26 cellular contexts compared by ENCODE assay signal in genomic region chr12:24808651-24809050, GRCh38.
"Had no signal": no experiment of that assay in that cellular context is flagged by ENCODE, and none has a peak within 500 bp of the region (broad histone marks: within the 10 kb centered on the region; RNA-seq: fewer than 3 reads in every experiment).

No MANE protein-coding gene starts in this region.

- H3K4me3 ChIP-seq: pancreas, prostate gland, right lobe of liver, sigmoid colon, suprapubic skin, testis, tibial artery, transverse colon, upper lobe of right lung, uterus had no signal

- ATAC-seq: naive thymus-derived CD8-positive, alpha-beta T cell; natural killer cell treated with Interleukin-12 subunit alpha and Interleukin-12 subunit beta and Interleukin-15 and Interleukin-18, amount 100 ng/mL, for 72 hours; pancreas; right cardiac atrium; right lobe of liver; stimulated activated memory B cell treated with anti-CD40 and anti-IgM and Interleukin-4, amounts not matched to agents 10 μg/mL and 1 μg/mL and 100 μg/mL, for 72 hours; stimulated activated naive CD8-positive, alpha-beta T cell treated with anti-CD3 and anti-CD28 coated beads, Interleukin-15, amount 100 ng/mL, for 72 hours; stimulated activated naive CD8-positive, alpha-beta T cell treated with anti-CD3 and anti-CD28 coated beads, Interleukin-15, Interleukin-2, amounts not matched to agents 100 U/mL and 50 U/mL, for 24 hours; upper lobe of right lung had no signal

- H3K36me3 ChIP-seq: neutrophil, pancreas, prostate gland, right lobe of liver, sigmoid colon, suprapubic skin, tibial artery, transverse colon, upper lobe of right lung, uterus had no signal

- H3K4me1 ChIP-seq: prostate gland, right lobe of liver, sigmoid colon, suprapubic skin, testis, tibial artery, transverse colon, upper lobe of right lung, uterus had no signal

- H3K9me3 ChIP-seq: neutrophil, pancreas, prostate gland, right lobe of liver, sigmoid colon, suprapubic skin, testis, tibial artery, transverse colon, upper lobe of right lung, uterus had no signal

- DNase-seq: naive thymus-derived CD8-positive, alpha-beta T cell; nephron progenitor cell; nucleus accumbens; pancreas; right cardiac atrium; right lobe of liver; sigmoid colon; small intestine; stimulated activated CD4-positive, alpha-beta T cell treated with anti-CD3 and anti-CD28 coated beads, Interleukin-15, amount 100 ng/mL, for 24 hours; stimulated activated CD4-positive, alpha-beta T cell treated with anti-CD3 and anti-CD28 coated beads, Interleukin-2, amount 100 ng/mL, for 24 hours; stimulated activated CD4-positive, alpha-beta T cell treated with anti-CD3 and anti-CD28 coated beads, Interleukin-2, amount 100 ng/mL, for 48 hours; stimulated activated CD4-positive, alpha-beta T cell treated with anti-CD3 and anti-CD28 coated beads, Interleukin-4, amount 100 ng/mL, for 24 hours; stimulated activated naive CD4-positive, alpha-beta T cell; stimulated activated naive CD8-positive, alpha-beta T cell treated with anti-CD3 and anti-CD28 coated beads, Interleukin-15, amount 100 ng/mL, for 72 hours; stimulated activated naive CD8-positive, alpha-beta T cell treated with anti-CD3 and anti-CD28 coated beads, Interleukin-15, Interleukin-2, amounts not matched to agents 100 U/mL and 50 U/mL, for 24 hours; substantia nigra; testis; tibial artery; transverse colon; upper lobe of right lung; uterus had no signal
